15 cellular contexts compared by ENCODE assay signal in the genomic region with DNA sequence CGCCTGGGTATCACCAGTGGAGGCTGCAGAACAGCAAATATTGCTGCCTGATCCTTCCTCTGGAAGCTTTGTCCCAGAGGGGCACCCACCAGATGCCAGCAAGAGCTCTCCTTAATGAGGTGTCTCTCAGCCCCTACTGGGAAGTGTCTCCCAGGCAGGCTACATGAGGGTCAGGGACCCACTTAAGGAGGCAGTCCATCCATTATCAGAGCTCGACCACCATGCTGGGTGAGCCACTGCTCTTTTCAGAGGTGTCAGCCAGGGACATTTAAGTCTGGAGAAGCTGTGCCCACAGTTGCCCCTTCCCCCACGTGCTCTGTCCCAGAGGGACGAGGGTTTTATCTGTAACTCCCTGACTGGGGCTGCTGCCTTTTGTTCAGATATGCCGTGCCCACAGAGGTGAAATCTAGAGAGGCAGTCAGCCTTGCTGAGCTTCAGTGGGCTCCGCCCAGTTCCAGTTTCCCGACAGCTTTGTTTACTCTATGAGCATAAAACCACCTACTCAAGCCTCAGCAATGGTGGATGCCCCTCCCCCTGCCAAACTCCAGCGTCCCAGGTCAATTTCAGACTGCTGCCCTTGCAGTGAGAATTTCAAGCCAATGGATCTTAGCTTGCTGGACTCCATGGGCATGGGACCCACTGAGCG. TPM values are rescaled to one million over a fixed set of nuclear protein-coding genes. Genes with fewer than 3 reads are reported as not detected.
DNase-seq lines count a peak whose midpoint lies in the region; ATAC-seq and TF ChIP-seq lines count a peak whose summit lies in the region.
"Had no signal": no experiment of that assay in that cellular context is flagged by ENCODE, and none has a peak within 500 bp of the region (broad histone marks: within the 10 kb centered on the region; RNA-seq: fewer than 3 reads in every experiment).

No MANE protein-coding gene starts in this region.

- no peak for TF ChIP-seq CTCF in coronary artery (IDR thresholded peaks at IDR 0.05)

- H3K4me3 ChIP-seq in SJCRH30 (no peak overlapping the region), mesendoderm (ENCODE audit: low read length) (no peak overlapping the region), coronary artery (no peak overlapping the region)

- DNase-seq in NCI-H2029 (lab: John Stamatoyannopoulos, UW) (peak; percentile 4), NCI-H2029 treated with DMSO at 0.1 percent for 48 hours (lab: John Stamatoyannopoulos, UW) (no peak), SJCRH30 (peak; percentile 10 to 13), mesendoderm (no peak), coronary artery (ENCODE audit: low spot score) (no peak), NCI-H1694 (lab: John Stamatoyannopoulos, UW) (no peak)
- DNase-seq: 8988T; activated CD4-positive, alpha-beta T cell treated with anti-CD3 and anti-CD28 coated beads for 48 hours; activated naive CD4-positive, alpha-beta T cell; foreskin melanocyte; left cardiac atrium; SK-N-SH; T1000 had no signal

- no peak overlapping the region for H3K23ac ChIP-seq in mesendoderm (ENCODE audit: low read length)

- H3K4ac ChIP-seq in mesendoderm (ENCODE audit: low read depth, low read length), result no peak overlapping the region

- H4K8ac ChIP-seq in mesendoderm (ENCODE audit: low read depth, low read length), result no peak overlapping the region

- no peaks in the 10 kb centered on the region for H3K79me1 ChIP-seq in mesendoderm (ENCODE audit: low read length)

- H2BK120ac ChIP-seq in mesendoderm (ENCODE audit: low read depth, low read length), result no peak overlapping the region

- no peaks in the 10 kb centered on the region for H3K4me1 ChIP-seq in SJCRH30
- no peaks in the 10 kb centered on the region for H3K4me1 ChIP-seq in mesendoderm (ENCODE audit: control insufficient read depth, low read depth, low read length)

- no peaks in the 10 kb centered on the region for H3K79me2 ChIP-seq in mesendoderm (ENCODE audit: control insufficient read depth, insufficient read depth, low read length)

- no peak overlapping the region for H2BK15ac ChIP-seq in mesendoderm (replicated peaks; ENCODE audit: low read depth)

- H2BK5ac ChIP-seq in mesendoderm (ENCODE audit: low read length), result no peak overlapping the region

- no CpG with 5 or more reads among the region's 9 CpGs for WGBS in mesendoderm (ENCODE audit: extremely low coverage, insufficient coverage, low lambda C conversion rate)

- H3K36me3 ChIP-seq in SJCRH30, result no peaks in the 10 kb centered on the region
- H3K36me3 ChIP-seq in mesendoderm (ENCODE audit: control insufficient read depth, insufficient read depth, low read length), result no peaks in the 10 kb centered on the region

- H4K5ac ChIP-seq in mesendoderm (ENCODE audit: low read length), result no peak overlapping the region

- ATAC-seq in HG03039 (IDR thresholded peaks at IDR 0.05; ENCODE audit: unreplicated experiment), result peak; percentile 49
- no peak for ATAC-seq in GM21526 (IDR thresholded peaks at IDR 0.05; ENCODE audit: low FRiP score, unreplicated experiment)
- ATAC-seq: left cardiac atrium had no signal

- H3K4me2 ChIP-seq in mesendoderm (ENCODE audit: low read length), result no peak overlapping the region
- H3K4me2 ChIP-seq: SK-N-SH had no signal

- no peak overlapping the region for H3K18ac ChIP-seq in mesendoderm (ENCODE audit: low read length)

- 0 out of 2 replicates have a peak, but pooled peaks cover 3% of the 10 kb centered on the region for H3K9me3 ChIP-seq in SJCRH30 (replicated peaks)
- H3K9me3 ChIP-seq: SK-N-SH had no signal

- H3K9ac ChIP-seq in mesendoderm (ENCODE audit: low read length), result no peak overlapping the region
- H3K9ac ChIP-seq: SK-N-SH had no signal

- no peak overlapping the region for H2AK5ac ChIP-seq in mesendoderm (ENCODE audit: low read length)

- peak overlapping the region; percentile 15 for H3K56ac ChIP-seq in mesendoderm (ENCODE audit: low read length)

- no peak overlapping the region for H3K27ac ChIP-seq in SJCRH30
- no peak overlapping the region for H3K27ac ChIP-seq in mesendoderm (ENCODE audit: low read depth, low read length)
- H3K27ac ChIP-seq in coronary artery, result no peak overlapping the region

- no peaks in the 10 kb centered on the region for H3K27me3 ChIP-seq in SJCRH30
- no peaks in the 10 kb centered on the region for H3K27me3 ChIP-seq in mesendoderm (ENCODE audit: insufficient read depth, low read length, poor library complexity)

RNA-seq across cellular contexts. Expression of gene AIG1, which starts 25.9 kb away (rescaled TPM):
- 6.8 and 9.2 TPM in 2 replicates for total RNA-seq in SJCRH30 (2014; rRNA removed; shearing (Covaris generic))
- polyA plus RNA-seq in mesendoderm (2013, experiment 1 of 2), result 26.0 TPM
- polyA plus RNA-seq in mesendoderm (2013, experiment 2 of 2), result 24.7 TPM

Comparison
In these comparisons a context has a peak if more than half of its experiments do, and no peak if none do; other contexts are left out.
1. DNase-seq: peak in NCI-H2029 (single experiment) and SJCRH30 (2 of 2); none in NCI-H2029 treated with DMSO at 0.1 percent for 48 hours (single experiment), mesendoderm (single experiment), coronary artery (single experiment) and NCI-H1694 (single experiment).